In the genomic region with DNA sequence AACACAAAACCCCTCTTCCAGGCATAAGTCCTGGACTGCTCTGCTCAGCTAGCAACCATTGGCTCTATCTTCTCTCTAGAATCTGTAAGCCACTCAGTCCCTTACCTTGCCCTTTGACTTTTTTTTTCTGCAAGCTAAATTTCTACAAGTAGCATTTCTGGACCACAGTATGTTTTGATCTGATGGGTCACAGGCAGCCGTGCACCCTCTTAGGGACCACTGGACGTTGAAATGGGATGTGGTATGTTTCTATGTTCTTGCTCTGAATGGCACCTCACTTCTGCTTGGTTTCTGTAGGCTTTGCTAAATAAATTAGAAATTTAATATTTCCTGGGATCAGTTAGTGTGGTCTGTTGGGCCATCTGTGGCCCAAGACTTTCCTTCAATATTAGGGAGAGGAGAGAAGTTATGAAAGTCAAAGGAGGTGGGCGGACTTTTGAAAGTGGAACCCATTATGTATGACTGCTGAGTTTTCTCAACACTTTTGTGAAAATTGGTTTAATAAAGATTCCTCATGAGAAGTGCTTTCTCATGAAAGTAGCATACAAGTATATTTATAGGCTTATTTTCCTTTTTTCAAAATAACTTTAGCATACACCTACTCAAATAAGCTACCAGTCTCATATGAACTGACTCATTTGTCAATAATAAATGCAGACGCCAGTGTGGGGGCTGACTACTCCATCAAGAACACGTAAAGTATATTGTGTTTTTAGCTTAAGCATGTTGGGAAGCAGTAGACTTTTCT, we compare ENCODE assay signal across 1 cellular context.
TF ChIP-seq lines count a peak whose summit lies in the region.

No MANE protein-coding gene starts in this region.

TF ChIP-seq in GM23338, 12 proteins besides CTCF, POLR2A, EP300 and RAD21 (continued from another document):
- TF ChIP-seq, protein P1, sequence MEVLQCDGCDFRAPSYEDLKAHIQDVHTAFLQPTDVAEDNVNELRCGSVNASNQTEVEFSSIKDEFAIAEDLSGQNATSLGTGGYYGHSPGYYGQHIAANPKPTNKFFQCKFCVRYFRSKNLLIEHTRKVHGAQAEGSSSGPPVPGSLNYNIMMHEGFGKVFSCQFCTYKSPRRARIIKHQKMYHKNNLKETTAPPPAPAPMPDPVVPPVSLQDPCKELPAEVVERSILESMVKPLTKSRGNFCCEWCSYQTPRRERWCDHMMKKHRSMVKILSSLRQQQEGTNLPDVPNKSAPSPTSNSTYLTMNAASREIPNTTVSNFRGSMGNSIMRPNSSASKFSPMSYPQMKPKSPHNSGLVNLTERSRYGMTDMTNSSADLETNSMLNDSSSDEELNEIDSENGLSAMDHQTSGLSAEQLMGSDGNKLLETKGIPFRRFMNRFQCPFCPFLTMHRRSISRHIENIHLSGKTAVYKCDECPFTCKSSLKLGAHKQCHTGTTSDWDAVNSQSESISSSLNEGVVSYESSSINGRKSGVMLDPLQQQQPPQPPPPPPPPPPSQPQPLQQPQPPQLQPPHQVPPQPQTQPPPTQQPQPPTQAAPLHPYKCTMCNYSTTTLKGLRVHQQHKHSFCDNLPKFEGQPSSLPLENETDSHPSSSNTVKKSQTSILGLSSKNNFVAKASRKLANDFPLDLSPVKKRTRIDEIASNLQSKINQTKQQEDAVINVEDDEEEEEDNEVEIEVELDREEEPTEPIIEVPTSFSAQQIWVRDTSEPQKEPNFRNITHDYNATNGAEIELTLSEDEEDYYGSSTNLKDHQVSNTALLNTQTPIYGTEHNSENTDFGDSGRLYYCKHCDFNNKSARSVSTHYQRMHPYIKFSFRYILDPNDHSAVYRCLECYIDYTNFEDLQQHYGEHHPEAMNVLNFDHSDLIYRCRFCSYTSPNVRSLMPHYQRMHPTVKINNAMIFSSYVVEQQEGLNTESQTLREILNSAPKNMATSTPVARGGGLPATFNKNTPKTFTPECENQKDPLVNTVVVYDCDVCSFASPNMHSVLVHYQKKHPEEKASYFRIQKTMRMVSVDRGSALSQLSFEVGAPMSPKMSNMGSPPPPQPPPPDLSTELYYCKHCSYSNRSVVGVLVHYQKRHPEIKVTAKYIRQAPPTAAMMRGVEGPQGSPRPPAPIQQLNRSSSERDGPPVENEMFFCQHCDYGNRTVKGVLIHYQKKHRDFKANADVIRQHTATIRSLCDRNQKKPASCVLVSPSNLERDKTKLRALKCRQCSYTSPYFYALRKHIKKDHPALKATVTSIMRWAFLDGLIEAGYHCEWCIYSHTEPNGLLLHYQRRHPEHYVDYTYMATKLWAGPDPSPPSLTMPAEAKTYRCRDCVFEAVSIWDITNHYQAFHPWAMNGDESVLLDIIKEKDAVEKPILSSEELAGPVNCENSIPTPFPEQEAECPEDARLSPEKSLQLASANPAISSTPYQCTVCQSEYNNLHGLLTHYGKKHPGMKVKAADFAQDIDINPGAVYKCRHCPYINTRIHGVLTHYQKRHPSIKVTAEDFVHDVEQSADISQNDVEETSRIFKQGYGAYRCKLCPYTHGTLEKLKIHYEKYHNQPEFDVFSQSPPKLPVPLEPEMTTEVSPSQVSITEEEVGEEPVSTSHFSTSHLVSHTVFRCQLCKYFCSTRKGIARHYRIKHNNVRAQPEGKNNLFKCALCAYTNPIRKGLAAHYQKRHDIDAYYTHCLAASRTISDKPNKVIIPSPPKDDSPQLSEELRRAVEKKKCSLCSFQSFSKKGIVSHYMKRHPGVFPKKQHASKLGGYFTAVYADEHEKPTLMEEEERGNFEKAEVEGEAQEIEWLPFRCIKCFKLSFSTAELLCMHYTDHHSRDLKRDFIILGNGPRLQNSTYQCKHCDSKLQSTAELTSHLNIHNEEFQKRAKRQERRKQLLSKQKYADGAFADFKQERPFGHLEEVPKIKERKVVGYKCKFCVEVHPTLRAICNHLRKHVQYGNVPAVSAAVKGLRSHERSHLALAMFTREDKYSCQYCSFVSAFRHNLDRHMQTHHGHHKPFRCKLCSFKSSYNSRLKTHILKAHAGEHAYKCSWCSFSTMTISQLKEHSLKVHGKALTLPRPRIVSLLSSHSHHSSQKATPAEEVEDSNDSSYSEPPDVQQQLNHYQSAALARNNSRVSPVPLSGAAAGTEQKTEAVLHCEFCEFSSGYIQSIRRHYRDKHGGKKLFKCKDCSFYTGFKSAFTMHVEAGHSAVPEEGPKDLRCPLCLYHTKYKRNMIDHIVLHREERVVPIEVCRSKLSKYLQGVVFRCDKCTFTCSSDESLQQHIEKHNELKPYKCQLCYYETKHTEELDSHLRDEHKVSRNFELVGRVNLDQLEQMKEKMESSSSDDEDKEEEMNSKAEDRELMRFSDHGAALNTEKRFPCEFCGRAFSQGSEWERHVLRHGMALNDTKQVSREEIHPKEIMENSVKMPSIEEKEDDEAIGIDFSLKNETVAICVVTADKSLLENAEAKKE (CRISPR knock-in tag; IDR thresholded peaks at IDR 0.05), result no peak
- TF ChIP-seq EZH2 (IDR thresholded peaks at IDR 0.05; ENCODE audit: low read depth, unreplicated experiment), result no peak
- TF ChIP-seq, protein P2, sequence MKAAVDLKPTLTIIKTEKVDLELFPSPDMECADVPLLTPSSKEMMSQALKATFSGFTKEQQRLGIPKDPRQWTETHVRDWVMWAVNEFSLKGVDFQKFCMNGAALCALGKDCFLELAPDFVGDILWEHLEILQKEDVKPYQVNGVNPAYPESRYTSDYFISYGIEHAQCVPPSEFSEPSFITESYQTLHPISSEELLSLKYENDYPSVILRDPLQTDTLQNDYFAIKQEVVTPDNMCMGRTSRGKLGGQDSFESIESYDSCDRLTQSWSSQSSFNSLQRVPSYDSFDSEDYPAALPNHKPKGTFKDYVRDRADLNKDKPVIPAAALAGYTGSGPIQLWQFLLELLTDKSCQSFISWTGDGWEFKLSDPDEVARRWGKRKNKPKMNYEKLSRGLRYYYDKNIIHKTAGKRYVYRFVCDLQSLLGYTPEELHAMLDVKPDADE (IDR thresholded peaks at IDR 0.05), result no peak
- no peak for TF ChIP-seq STAT1 (IDR thresholded peaks at IDR 0.05; ENCODE audit: unreplicated experiment)
- no peak for TF ChIP-seq ZNF331 (CRISPR knock-in tag; IDR thresholded peaks at IDR 0.05; ENCODE audit: low read depth)
- TF ChIP-seq NANOG (IDR thresholded peaks at IDR 0.05; ENCODE audit: borderline replicate concordance), result no peak
- no peak for TF ChIP-seq CREB1 (CRISPR knock-in tag; IDR thresholded peaks at IDR 0.05; ENCODE audit: low read depth)
- no peak for TF ChIP-seq EZH2phosphoT487 (IDR thresholded peaks at IDR 0.05; ENCODE audit: unreplicated experiment)
- TF ChIP-seq JUNB (IDR thresholded peaks at IDR 0.05; ENCODE audit: unreplicated experiment), result no peak
- TF ChIP-seq, protein P3, sequence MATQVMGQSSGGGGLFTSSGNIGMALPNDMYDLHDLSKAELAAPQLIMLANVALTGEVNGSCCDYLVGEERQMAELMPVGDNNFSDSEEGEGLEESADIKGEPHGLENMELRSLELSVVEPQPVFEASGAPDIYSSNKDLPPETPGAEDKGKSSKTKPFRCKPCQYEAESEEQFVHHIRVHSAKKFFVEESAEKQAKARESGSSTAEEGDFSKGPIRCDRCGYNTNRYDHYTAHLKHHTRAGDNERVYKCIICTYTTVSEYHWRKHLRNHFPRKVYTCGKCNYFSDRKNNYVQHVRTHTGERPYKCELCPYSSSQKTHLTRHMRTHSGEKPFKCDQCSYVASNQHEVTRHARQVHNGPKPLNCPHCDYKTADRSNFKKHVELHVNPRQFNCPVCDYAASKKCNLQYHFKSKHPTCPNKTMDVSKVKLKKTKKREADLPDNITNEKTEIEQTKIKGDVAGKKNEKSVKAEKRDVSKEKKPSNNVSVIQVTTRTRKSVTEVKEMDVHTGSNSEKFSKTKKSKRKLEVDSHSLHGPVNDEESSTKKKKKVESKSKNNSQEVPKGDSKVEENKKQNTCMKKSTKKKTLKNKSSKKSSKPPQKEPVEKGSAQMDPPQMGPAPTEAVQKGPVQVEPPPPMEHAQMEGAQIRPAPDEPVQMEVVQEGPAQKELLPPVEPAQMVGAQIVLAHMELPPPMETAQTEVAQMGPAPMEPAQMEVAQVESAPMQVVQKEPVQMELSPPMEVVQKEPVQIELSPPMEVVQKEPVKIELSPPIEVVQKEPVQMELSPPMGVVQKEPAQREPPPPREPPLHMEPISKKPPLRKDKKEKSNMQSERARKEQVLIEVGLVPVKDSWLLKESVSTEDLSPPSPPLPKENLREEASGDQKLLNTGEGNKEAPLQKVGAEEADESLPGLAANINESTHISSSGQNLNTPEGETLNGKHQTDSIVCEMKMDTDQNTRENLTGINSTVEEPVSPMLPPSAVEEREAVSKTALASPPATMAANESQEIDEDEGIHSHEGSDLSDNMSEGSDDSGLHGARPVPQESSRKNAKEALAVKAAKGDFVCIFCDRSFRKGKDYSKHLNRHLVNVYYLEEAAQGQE (IDR thresholded peaks at IDR 0.05; ENCODE audit: unreplicated experiment), result no peak
- no peak for TF ChIP-seq POLR2AphosphoS5 (IDR thresholded peaks at IDR 0.05; ENCODE audit: low read depth)
